ENCODE assay signal across 31 cellular contexts in the genomic region with DNA sequence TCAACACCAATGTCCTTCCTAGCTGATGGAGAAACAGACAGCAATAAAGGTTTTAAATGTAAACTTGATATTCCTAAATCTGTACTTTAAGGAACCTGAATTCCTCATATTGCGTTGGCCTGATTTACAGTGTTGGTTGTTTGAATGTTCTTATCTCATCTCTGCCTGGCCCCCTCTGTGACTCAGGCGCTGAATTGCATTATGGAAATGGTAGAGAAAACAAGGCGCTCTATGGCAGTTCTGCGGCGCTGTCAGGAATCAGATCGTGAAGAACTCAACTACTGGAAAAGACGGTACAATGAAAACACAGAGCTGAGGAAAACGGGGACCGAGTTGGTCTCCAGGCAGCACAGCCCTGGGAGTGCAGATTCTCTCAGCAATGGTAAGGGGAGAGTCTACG. TPM values are rescaled to one million over a fixed set of nuclear protein-coding genes. Genes with fewer than 3 reads are reported as not detected.
"Had no signal": no experiment of that assay in that cellular context is flagged by ENCODE, and none has a peak within 500 bp of the region (broad histone marks: within the 10 kb centered on the region; RNA-seq: fewer than 3 reads in every experiment).

No MANE protein-coding gene starts in this region.

- H3K27ac Mint-ChIP-seq: activated CD8-positive, alpha-beta T cell treated with anti-CD3 and anti-CD28 coated beads for 36 hours; activated naive CD8-positive, alpha-beta T cell treated with anti-CD3 and anti-CD28 coated beads for 36 hours; activated T-helper 1 cell treated with anti-CD3 and anti-CD28 coated beads, Interleukin-12 subunit alpha, Interleukin-12 subunit beta, Interleukin-2, Interleukin-4 antibody, amounts not matched to agents 30 ng/mL and 10 ng/mL and 1 ng/mL, durations not matched to agents 14 hours and 24 hours and 36 hours; dendritic cell treated with granulocyte-macrophage colony-stimulating factor and Interleukin-4, amounts not matched to agents 40 ng/mL and 50 ng/mL, for 4 days; WTC11 had no signal

- DNase-seq: activated CD4-positive, alpha-beta T cell treated with anti-CD3 and anti-CD28 coated beads for 48 hours; activated CD4-positive, alpha-beta T cell treated with anti-CD3 and anti-CD28 coated beads, Interleukin-2, amount 50 U/mL, for 1 hour; activated CD4-positive, alpha-beta T cell treated with anti-CD3 and anti-CD28 coated beads, Interleukin-2, amount 50 U/mL, for 48 hours; activated CD8-positive, alpha-beta memory T cell treated with anti-CD3 and anti-CD28 coated beads for 24 hours; activated CD8-positive, alpha-beta T cell treated with anti-CD3 and anti-CD28 coated beads for 36 hours; activated gamma-delta T cell; activated naive CD4-positive, alpha-beta T cell treated with anti-CD3 and anti-CD28 coated beads, Interleukin-2, amount 50 U/mL, for 16 hours; activated naive CD4-positive, alpha-beta T cell treated with Interleukin-2 at 50 U/mL for 16 hours; activated naive CD8-positive, alpha-beta T cell treated with anti-CD3 and anti-CD28 coated beads for 36 hours; activated naive CD8-positive, alpha-beta T cell treated with anti-CD3 and anti-CD28 coated beads, Interleukin-2, amount 50 U/mL, for 24 hours; activated T-cell treated with anti-CD3 and anti-CD28 coated beads, Interleukin-2, amount 50 U/mL, for 1 hour; adrenal gland; dorsolateral prefrontal cortex; effector memory CD4-positive, alpha-beta T cell; erythroblast; foreskin keratinocyte; gastrocnemius medialis; glutamatergic neuron; heart left ventricle; T-helper 2 cell had no signal

- H3K4me3 ChIP-seq: adrenal gland, ascending aorta, breast epithelium, coronary artery, dorsolateral prefrontal cortex, esophagus muscularis mucosa, gastrocnemius medialis, heart left ventricle had no signal

- ATAC-seq: activated CD8-positive, alpha-beta T cell treated with anti-CD3 and anti-CD28 coated beads for 36 hours; activated naive CD8-positive, alpha-beta T cell treated with anti-CD3 and anti-CD28 coated beads, Interleukin-2, amount 50 U/mL, for 24 hours; foreskin keratinocyte; gastrocnemius medialis; heart left ventricle; WTC11 had no signal

- H3K27me3 Mint-ChIP-seq: activated CD8-positive, alpha-beta T cell treated with anti-CD3 and anti-CD28 coated beads for 36 hours; activated naive CD8-positive, alpha-beta T cell treated with anti-CD3 and anti-CD28 coated beads for 36 hours; activated naive CD8-positive, alpha-beta T cell treated with anti-CD3 and anti-CD28 coated beads, Interleukin-2, amount 50 U/mL, for 24 hours; brain; central memory CD8-positive, alpha-beta T cell; dendritic cell treated with granulocyte-macrophage colony-stimulating factor and Interleukin-4, amounts not matched to agents 40 ng/mL and 50 ng/mL, for 4 days had no signal

- H3K9me3 Mint-ChIP-seq: activated CD8-positive, alpha-beta T cell treated with anti-CD3 and anti-CD28 coated beads for 36 hours; activated naive CD8-positive, alpha-beta T cell treated with anti-CD3 and anti-CD28 coated beads for 36 hours; activated naive CD8-positive, alpha-beta T cell treated with anti-CD3 and anti-CD28 coated beads, Interleukin-2, amount 50 U/mL, for 24 hours; activated T-helper 1 cell treated with anti-CD3 and anti-CD28 coated beads, Interleukin-12 subunit alpha, Interleukin-12 subunit beta, Interleukin-2, Interleukin-4 antibody, amounts not matched to agents 30 ng/mL and 10 ng/mL and 1 ng/mL, durations not matched to agents 14 hours and 24 hours and 36 hours; brain; central memory CD8-positive, alpha-beta T cell; dendritic cell treated with granulocyte-macrophage colony-stimulating factor and Interleukin-4, amounts not matched to agents 40 ng/mL and 50 ng/mL, for 4 days; WTC11 had no signal

- H3K4me1 ChIP-seq: adrenal gland, ascending aorta, breast epithelium, esophagus muscularis mucosa, foreskin keratinocyte, gastrocnemius medialis, heart left ventricle had no signal

- H3K27ac ChIP-seq: adrenal gland, ascending aorta, breast epithelium, coronary artery, esophagus muscularis mucosa, foreskin keratinocyte, gastrocnemius medialis, heart left ventricle had no signal

- H3K27me3 ChIP-seq: adrenal gland, ascending aorta, breast epithelium, dorsolateral prefrontal cortex, esophagus muscularis mucosa, foreskin keratinocyte, gastrocnemius medialis, heart left ventricle had no signal

- H3K9me3 ChIP-seq: adrenal gland, ascending aorta, breast epithelium, esophagus muscularis mucosa, gastrocnemius medialis, heart left ventricle had no signal

- H3K4me3 Mint-ChIP-seq: activated CD8-positive, alpha-beta T cell treated with anti-CD3 and anti-CD28 coated beads for 36 hours; activated naive CD8-positive, alpha-beta T cell treated with anti-CD3 and anti-CD28 coated beads for 36 hours; activated naive CD8-positive, alpha-beta T cell treated with anti-CD3 and anti-CD28 coated beads, Interleukin-2, amount 50 U/mL, for 24 hours; activated T-helper 1 cell treated with anti-CD3 and anti-CD28 coated beads, Interleukin-12 subunit alpha, Interleukin-12 subunit beta, Interleukin-2, Interleukin-4 antibody, amounts not matched to agents 30 ng/mL and 10 ng/mL and 1 ng/mL, durations not matched to agents 14 hours and 24 hours and 36 hours; brain; central memory CD8-positive, alpha-beta T cell; dendritic cell treated with granulocyte-macrophage colony-stimulating factor and Interleukin-4, amounts not matched to agents 40 ng/mL and 50 ng/mL, for 4 days; WTC11 had no signal

- H3K4me1 Mint-ChIP-seq: brain, WTC11 had no signal

RNA-seq across cellular contexts. Expression of a gene that starts 32.6 kb away (rescaled TPM):
- total RNA-seq: ascending aorta, cardiac septum, cerebellum, gastrocnemius medialis had no signal
- polyA plus RNA-seq: foreskin keratinocyte had no signal
